20 cellular contexts compared by ENCODE assay signal in the genomic region with DNA sequence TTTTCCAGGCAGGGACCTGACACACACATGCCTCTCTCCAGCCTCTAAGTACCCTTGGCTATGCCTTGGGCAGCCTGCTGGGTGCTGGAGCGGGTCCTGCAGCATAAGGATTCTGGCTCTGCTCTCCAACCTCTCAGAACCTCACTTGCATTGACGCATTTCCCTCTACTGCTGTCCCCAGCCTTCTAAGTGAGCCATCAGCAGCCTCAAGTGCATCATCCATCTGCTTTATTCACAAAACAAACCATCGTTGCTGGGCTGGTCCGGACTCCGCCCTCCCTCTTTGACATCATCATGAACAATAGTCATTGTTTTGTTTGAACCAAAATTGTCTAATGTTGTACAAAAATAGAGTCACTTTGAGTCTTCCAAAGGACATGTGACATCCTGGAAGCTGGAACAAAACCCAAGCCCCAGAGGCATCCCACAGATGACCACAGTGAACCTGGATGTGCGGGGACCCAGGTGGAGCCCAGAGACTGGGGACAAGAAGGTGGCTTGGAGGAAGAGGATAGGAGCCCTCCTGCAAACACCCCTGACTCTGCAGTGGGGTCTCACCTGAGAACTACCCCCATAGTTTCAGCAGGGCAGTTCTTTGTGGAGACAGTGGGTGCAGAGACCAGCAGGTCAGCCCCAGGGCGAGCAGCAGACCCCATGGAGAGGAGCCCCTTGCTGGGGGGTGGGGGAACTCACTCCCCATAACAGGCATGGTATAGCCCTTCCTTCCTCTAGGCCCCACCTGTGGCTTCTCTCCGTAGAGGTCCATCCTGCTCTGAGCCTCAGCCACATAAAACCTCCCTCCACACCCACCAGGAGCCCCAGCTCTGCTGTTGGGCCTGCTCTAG.
DNase-seq lines count a peak whose midpoint lies in the region; ATAC-seq and TF ChIP-seq lines count a peak whose summit lies in the region.
"Had no signal": no experiment of that assay in that cellular context is flagged by ENCODE, and none has a peak within 500 bp of the region (broad histone marks: within the 10 kb centered on the region; RNA-seq: fewer than 3 reads in every experiment).

No MANE protein-coding gene starts in this region.

- ATAC-seq in GM21367 (IDR thresholded peaks at IDR 0.05; ENCODE audit: unreplicated experiment), result no peak
- ATAC-seq in GM21447 (IDR thresholded peaks at IDR 0.05; ENCODE audit: unreplicated experiment), result no peak
- ATAC-seq: activated CD8-positive, alpha-beta T cell treated with anti-CD3 and anti-CD28 coated beads, Interleukin-2, amount 10 ng/mL, durations not matched to agents 7 days and 5 days; activated naive CD4-positive, alpha-beta T cell treated with anti-CD3 and anti-CD28 coated beads, Interleukin-2, amount 50 U/mL, for 72 hours; GM23338; PC-3; T-helper 17 cell had no signal

- H3K27me3 Mint-ChIP-seq in osteocyte (ENCODE audit: unreplicated experiment), result peaks cover 6% of the 10 kb centered on the region

- H3K27me3 ChIP-seq in BLaER1 treated with 17β-estradiol and CSF1 and Interleukin-3, amounts not matched to agents 10 nM and 100 nM, result no peaks in the 10 kb centered on the region
- H3K27me3 ChIP-seq: neural progenitor cell, SJCRH30 had no signal

- no peak overlapping the region for H3K4me3 Mint-ChIP-seq in osteocyte (ENCODE audit: unreplicated experiment)
- H3K4me3 Mint-ChIP-seq: activated CD8-positive, alpha-beta T cell treated with anti-CD3 and anti-CD28 coated beads, Interleukin-2, amount 10 ng/mL, durations not matched to agents 7 days and 5 days; activated T-helper 1 cell treated with anti-CD3 and anti-CD28 coated beads, Interleukin-12 subunit alpha, Interleukin-12 subunit beta, Interleukin-2, Interleukin-4 antibody, amounts not matched to agents 30 ng/mL and 10 ng/mL and 1 ng/mL, durations not matched to agents 14 hours and 24 hours and 36 hours; CD4-positive, alpha-beta T cell; GM23338; neural progenitor cell; T-helper 17 cell had no signal

- DNase-seq in Jurkat, Clone E6-1 (ENCODE audit: low read depth, low spot score), result peak; percentile 4
- peak; percentile 9 for DNase-seq in fibroblast of the aortic adventitia (ENCODE audit: low read depth)
- peak; percentile 62 for DNase-seq in osteocyte (ENCODE audit: extremely low spot score, unreplicated experiment)
- DNase-seq in COR-L47 (lab: John Stamatoyannopoulos, UW), result no peak
- DNase-seq in dedifferentiated amniotic fluid mesenchymal stem cell (ENCODE audit: extremely low spot score), result no peak
- DNase-seq: activated CD8-positive, alpha-beta T cell treated with anti-CD3 and anti-CD28 coated beads, Interleukin-2, amount 10 ng/mL, durations not matched to agents 7 days and 5 days; NCI-H82; SJCRH30; stimulated activated CD4-positive, alpha-beta T cell treated with anti-CD3 and anti-CD28 coated beads, Interleukin-12 subunit alpha, Interleukin-12 subunit beta, amount 100 ng/mL, for 4 hours; T-helper 17 cell had no signal

- TF ChIP-seq CTCF in fibroblast of the aortic adventitia (IDR thresholded peaks at IDR 0.05; ENCODE audit: insufficient read depth, low read length) (no peak), osteocyte (IDR thresholded peaks at IDR 0.05) (no peak)

- H3K9ac ChIP-seq in BLaER1 treated with 17β-estradiol and CSF1 and Interleukin-3, amounts not matched to agents 10 nM and 100 nM, result no peak overlapping the region
- H3K9ac ChIP-seq: neural progenitor cell had no signal

- H3K4me1 Mint-ChIP-seq in osteocyte (ENCODE audit: unreplicated experiment), result no peaks in the 10 kb centered on the region
- H3K4me1 Mint-ChIP-seq: GM23338 had no signal

- H3K36me3 ChIP-seq in BLaER1 treated with 17β-estradiol and CSF1 and Interleukin-3, amounts not matched to agents 10 nM and 100 nM, result no peaks in the 10 kb centered on the region
- H3K36me3 ChIP-seq: neural progenitor cell, SJCRH30, thoracic aorta had no signal

- H3K4me2 ChIP-seq in BLaER1 treated with 17β-estradiol and CSF1 and Interleukin-3, amounts not matched to agents 10 nM and 100 nM, result peak overlapping the region in 7 of 11 experiments; percentile 46 to 81 (median 65); a peak in 12 of 22 replicates
- H3K4me2 ChIP-seq: GM23338, neural progenitor cell had no signal

- H4K20me1 ChIP-seq in BLaER1 treated with 17β-estradiol and CSF1 and Interleukin-3, amounts not matched to agents 10 nM and 100 nM, result no peaks in the 10 kb centered on the region

- no peak overlapping the region for H3K4me3 ChIP-seq in BLaER1 treated with 17β-estradiol and CSF1 and Interleukin-3, amounts not matched to agents 10 nM and 100 nM
- no peak overlapping the region for H3K4me3 ChIP-seq in Jurkat, Clone E6-1 (ENCODE audit: low read length)
- H3K4me3 ChIP-seq in fibroblast of the aortic adventitia (ENCODE audit: low read depth, low read length), result no peak overlapping the region
- H3K4me3 ChIP-seq: GM23338, neural progenitor cell, SJCRH30, thoracic aorta had no signal

- no peak overlapping the region for H3K27ac ChIP-seq in BLaER1 treated with 17β-estradiol and CSF1 and Interleukin-3, amounts not matched to agents 10 nM and 100 nM
- H3K27ac ChIP-seq: neural progenitor cell, SJCRH30, thoracic aorta had no signal

- H3K27ac Mint-ChIP-seq in osteocyte (ENCODE audit: unreplicated experiment), result no peak overlapping the region
- H3K27ac Mint-ChIP-seq: activated CD8-positive, alpha-beta T cell treated with anti-CD3 and anti-CD28 coated beads, Interleukin-2, amount 10 ng/mL, durations not matched to agents 7 days and 5 days; activated T-helper 1 cell treated with anti-CD3 and anti-CD28 coated beads, Interleukin-12 subunit alpha, Interleukin-12 subunit beta, Interleukin-2, Interleukin-4 antibody, amounts not matched to agents 30 ng/mL and 10 ng/mL and 1 ng/mL, durations not matched to agents 14 hours and 24 hours and 36 hours; CD4-positive, alpha-beta T cell; GM23338; neural progenitor cell; T-helper 17 cell had no signal

- no peaks in the 10 kb centered on the region for H3K36me3 Mint-ChIP-seq in osteocyte (ENCODE audit: unreplicated experiment)
- H3K36me3 Mint-ChIP-seq: activated naive CD4-positive, alpha-beta T cell treated with anti-CD3 and anti-CD28 coated beads, Interleukin-2, amount 50 U/mL, for 72 hours; neural progenitor cell had no signal

- no peaks in the 10 kb centered on the region for H3K9me3 Mint-ChIP-seq in osteocyte (ENCODE audit: unreplicated experiment)
- H3K9me3 Mint-ChIP-seq: activated naive CD4-positive, alpha-beta T cell treated with anti-CD3 and anti-CD28 coated beads, Interleukin-2, amount 50 U/mL, for 72 hours; activated T-helper 1 cell treated with anti-CD3 and anti-CD28 coated beads, Interleukin-12 subunit alpha, Interleukin-12 subunit beta, Interleukin-2, Interleukin-4 antibody, amounts not matched to agents 30 ng/mL and 10 ng/mL and 1 ng/mL, durations not matched to agents 14 hours and 24 hours and 36 hours; CD4-positive, alpha-beta T cell; GM23338 had no signal

- 0 out of 22 replicates have a peak, but pooled peaks cover 0 to 3% (median 0%) of the 10 kb centered on the region in 11 experiments for H3K9me3 ChIP-seq in BLaER1 treated with 17β-estradiol and CSF1 and Interleukin-3, amounts not matched to agents 10 nM and 100 nM (replicated peaks in 1 of 11)
- H3K9me3 ChIP-seq: SJCRH30, thoracic aorta had no signal

- peaks cover 5 to 35% (median 28%) of the 10 kb centered on the region in 10 experiments; a peak in 16 of 20 replicates for H3K4me1 ChIP-seq in BLaER1 treated with 17β-estradiol and CSF1 and Interleukin-3, amounts not matched to agents 10 nM and 100 nM
- H3K4me1 ChIP-seq: neural progenitor cell, SJCRH30 had no signal

Comparison
In these comparisons a context has a peak if more than half of its experiments do, and no peak if none do; other contexts are left out.
1. DNase-seq: peak in Jurkat, Clone E6-1 (single experiment), fibroblast of the aortic adventitia (single experiment) and osteocyte (single experiment); none in COR-L47 (single experiment) and dedifferentiated amniotic fluid mesenchymal stem cell (single experiment).